25 cellular contexts compared by ENCODE assay signal in the genomic region with DNA sequence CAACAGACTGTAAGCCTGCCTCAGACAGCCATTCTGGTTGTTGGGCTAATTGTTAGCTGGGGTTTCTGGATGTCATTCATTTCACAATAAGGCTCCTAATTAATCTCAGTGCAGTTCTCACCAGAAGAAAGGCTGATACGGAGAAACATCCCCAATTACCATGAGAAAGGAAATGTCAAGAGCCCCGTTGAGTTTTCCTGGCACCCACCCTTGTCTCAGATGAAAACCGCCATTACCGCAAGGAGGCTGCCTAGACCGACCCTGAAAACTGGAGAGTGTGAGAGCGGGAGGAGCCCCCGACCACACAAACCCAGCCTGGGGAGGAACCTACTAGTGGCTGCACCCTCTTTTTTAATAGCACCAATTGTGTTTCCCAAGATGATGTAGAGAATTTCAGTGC.
DNase-seq lines count a peak whose midpoint lies in the region; ATAC-seq and TF ChIP-seq lines count a peak whose summit lies in the region.
"Had no signal": no experiment of that assay in that cellular context is flagged by ENCODE, and none has a peak within 500 bp of the region (broad histone marks: within the 10 kb centered on the region; RNA-seq: fewer than 3 reads in every experiment).

No MANE protein-coding gene starts in this region.

- peaks cover 19% of the 10 kb centered on the region for H3K36me3 Mint-ChIP-seq in WTC11
- peaks cover 51% of the 10 kb centered on the region for H3K36me3 Mint-ChIP-seq in osteocyte (ENCODE audit: unreplicated experiment)
- H3K36me3 Mint-ChIP-seq: immature natural killer cell, memory B cell had no signal

- peaks cover 9% of the 10 kb centered on the region for H3K36me3 ChIP-seq in H7 (replicated peaks; ENCODE audit: control insufficient read depth, insufficient read depth, low read length)
- peaks cover 0 to 49% (median 26%) of the 10 kb centered on the region in 4 donors for H3K36me3 ChIP-seq in esophagus muscularis mucosa
- peaks cover 0 to 8% of the 10 kb centered on the region in 2 donors for H3K36me3 ChIP-seq in vagina
- H3K36me3 ChIP-seq: uterus had no signal

- intact Hi-C loops in esophagus muscularis mucosa (cut with DNase I): loop anchor here (5.0 to 10.0 kb wide), 2 partner anchors 61 to 122 kb away; no protein-coding TSS in a partner anchor
- intact Hi-C loops in vagina (cut with DNase I): no loop called here

- H3K9me3 Mint-ChIP-seq in WTC11 (no peaks in the 10 kb centered on the region), osteocyte (ENCODE audit: unreplicated experiment) (no peaks in the 10 kb centered on the region)
- H3K9me3 Mint-ChIP-seq: activated T-cell treated with anti-CD3 and anti-CD28 coated beads, Interleukin-2, amount 50 U/mL, for 24 hours; central memory CD8-positive, alpha-beta T cell; immature natural killer cell; memory B cell; T-helper 1 cell treated with Interleukin-12 subunit alpha and Interleukin-12 subunit beta and Interleukin-4 antibody, amounts not matched to agents 30 μg/mL and 1 μg/mL, for 36 hours had no signal

- TF ChIP-seq POLR2A in esophagus muscularis mucosa (IDR thresholded peaks at IDR 0.05; ENCODE audit: low read depth) (no peak), vagina (IDR thresholded peaks at IDR 0.05) (no peak)

- H3K4me3 Mint-ChIP-seq in WTC11 (no peak overlapping the region), osteocyte (ENCODE audit: unreplicated experiment) (no peak overlapping the region)
- H3K4me3 Mint-ChIP-seq: activated T-cell treated with anti-CD3 and anti-CD28 coated beads, Interleukin-2, amount 50 U/mL, for 24 hours; central memory CD8-positive, alpha-beta T cell; immature natural killer cell; memory B cell; T-helper 1 cell treated with Interleukin-12 subunit alpha and Interleukin-12 subunit beta and Interleukin-4 antibody, amounts not matched to agents 30 μg/mL and 1 μg/mL, for 36 hours had no signal

- H3K4me3 ChIP-seq in H7 (ENCODE audit: insufficient read depth, low read depth, low read length) (no peak overlapping the region), esophagus muscularis mucosa (no peak overlapping the region), vagina (no peak overlapping the region)
- H3K4me3 ChIP-seq: uterus had no signal

- peak; percentile 54 for ATAC-seq in WTC11
- ATAC-seq: Panc1 had no signal

- DNase-seq in H7 (peak; percentile 39), WTC11 (ENCODE audit: low spot score) (no peak), esophagus muscularis mucosa (ENCODE audit: extremely low spot score) (no peak), osteocyte (ENCODE audit: extremely low spot score, unreplicated experiment) (no peak), activated gamma-delta T cell (lab: John Stamatoyannopoulos, UW) (no peak), DMS 273 (lab: John Stamatoyannopoulos, UW; ENCODE audit: unreplicated experiment) (no peak), vagina (ENCODE audit: extremely low spot score in 2 of 2) (no peak), GM19240 (ENCODE audit: insufficient read length, low spot score) (no peak)
- DNase-seq: activated naive CD4-positive, alpha-beta T cell treated with Interleukin-2 at 50 U/mL for 16 hours; activated T-cell treated with anti-CD3 and anti-CD28 coated beads, Interleukin-2, amount 50 U/mL, for 24 hours; amniotic stem cell; Caco-2; immature natural killer cell; IMR-90; NCI-H1092 treated with DMSO at 0.1 percent for 48 hours; NCI-H2081; SHP77 treated with DMSO at 0.1 percent for 48 hours; small intestine; stimulated activated CD4-positive, alpha-beta T cell treated with anti-CD3 and anti-CD28 coated beads, Interleukin-2, amount 100 ng/mL, for 24 hours; uterus had no signal

- H3K27me3 ChIP-seq in H7 (ENCODE audit: control insufficient read depth, insufficient read depth, low read length): no peaks in the 10 kb centered on the region
- no peaks in the 10 kb centered on the region for H3K27me3 ChIP-seq in esophagus muscularis mucosa
- no peaks in the 10 kb centered on the region for H3K27me3 ChIP-seq in vagina
- H3K27me3 ChIP-seq: uterus had no signal

- CTCF ChIA-PET in WTC11 (lab: Charles Lee): no interaction called here

- H3K4me1 ChIP-seq in esophagus muscularis mucosa: peaks cover 18 to 100% (median 97%) of the 10 kb centered on the region in 4 donors
- H3K4me1 ChIP-seq in vagina: peaks cover 33% of the 10 kb centered on the region
- H3K4me1 ChIP-seq: Caco-2, uterus had no signal

- H3K27ac ChIP-seq in esophagus muscularis mucosa (replicated peaks in 1 of 4) (peak overlapping the region; percentile 0 to 67 (median 50)), vagina (no peak overlapping the region)
- H3K27ac ChIP-seq: epithelial cell of prostate, uterus had no signal

- POLR2A ChIA-PET in WTC11 (lab: Charles Lee): no interaction called here

- H3K9me3 ChIP-seq in esophagus muscularis mucosa: no peaks in the 10 kb centered on the region
- H3K9me3 ChIP-seq in vagina: no peaks in the 10 kb centered on the region
- H3K9me3 ChIP-seq: Caco-2, uterus had no signal

- H3K27ac Mint-ChIP-seq in WTC11 (peak overlapping the region; percentile 55), osteocyte (ENCODE audit: unreplicated experiment) (peak overlapping the region; percentile 36)
- H3K27ac Mint-ChIP-seq: activated T-cell treated with anti-CD3 and anti-CD28 coated beads, Interleukin-2, amount 50 U/mL, for 24 hours; immature natural killer cell; memory B cell; T-helper 1 cell treated with Interleukin-12 subunit alpha and Interleukin-12 subunit beta and Interleukin-4 antibody, amounts not matched to agents 30 μg/mL and 1 μg/mL, for 36 hours had no signal

- 79% methylated on average over 7 of the region's 7 CpGs for WGBS in esophagus muscularis mucosa

- H3K27me3 Mint-ChIP-seq in WTC11 (ENCODE audit: low read depth) (no peaks in the 10 kb centered on the region; the same call in 1 of the 2 replicates), osteocyte (ENCODE audit: unreplicated experiment) (no peaks in the 10 kb centered on the region)

- TF ChIP-seq EP300 in esophagus muscularis mucosa (IDR thresholded peaks at IDR 0.05): no peak

- TF ChIP-seq CTCF in WTC11 (IDR thresholded peaks at IDR 0.05) (no peak), esophagus muscularis mucosa (IDR thresholded peaks at IDR 0.05) (no peak), osteocyte (IDR thresholded peaks at IDR 0.05) (no peak), vagina (IDR thresholded peaks at IDR 0.05) (no peak)

- H3K4me1 Mint-ChIP-seq in WTC11 (peaks cover 34% of the 10 kb centered on the region), osteocyte (ENCODE audit: unreplicated experiment) (peaks cover 41% of the 10 kb centered on the region)
- H3K4me1 Mint-ChIP-seq: central memory CD8-positive, alpha-beta T cell; immature natural killer cell; memory B cell had no signal

TF ChIP-seq in WTC11, 78 proteins besides CTCF, POLR2A, EP300 and RAD21:
- TF ChIP-seq MYBL2 (CRISPR knock-in tag; IDR thresholded peaks at IDR 0.05): no peak
